In genomic region chr7:148698397-148699023, GRCh38 we compare ENCODE assay signal across 8 cellular contexts. TPM values are rescaled to one million over a fixed set of nuclear protein-coding genes. Genes with fewer than 3 reads are reported as not detected.
DNase-seq lines count a peak whose midpoint lies in the region; ATAC-seq, FAIRE-seq and TF ChIP-seq lines count a peak whose summit lies in the region.

Gene CUL1, plus strand, starts transcription at chr7:148698903. Its CDS starts 31,220 bp downstream, at chr7:148730123.

- H3K27ac Mint-ChIP-seq in T-helper 2 cell treated with Interferon-gamma antibody and Interleukin-4, amounts not matched to agents 5 μg/mL and 100 μg/mL, for 36 hours = peak within 1 kb of the TSS; percentile 88
- H3K27ac Mint-ChIP-seq in astrocyte (ENCODE audit: unreplicated experiment) = peak within 1 kb of the TSS; percentile 55

- peak within 1 kb of the TSS; percentile 89 for H3K4me2 ChIP-seq in astrocyte (ENCODE audit: low read length)
- H3K4me2 ChIP-seq in hepatocyte = peak within 1 kb of the TSS; percentile 89

- intact Hi-C loops in sciatic nerve (cut with DNase I) = no loop called here

- H3K79me2 ChIP-seq in astrocyte (ENCODE audit: insufficient read depth, low read length) (peaks cover 46% of the 10 kb centered on the region), hepatocyte (peaks cover 58% of the 10 kb centered on the region)

- peaks cover 38% of the 10 kb centered on the region for H4K20me1 ChIP-seq in astrocyte (ENCODE audit: insufficient read depth, low read length)
- peaks cover 39% of the 10 kb centered on the region for H4K20me1 ChIP-seq in hepatocyte (ENCODE audit: insufficient read depth, poor library complexity, severe bottlenecking)

- H3K4me3 ChIP-seq in HFF-Myc (replicated peaks; ENCODE audit: low read depth, low read length) = peak within 1 kb of the TSS; percentile 78
- peak within 1 kb of the TSS; percentile 75 for H3K4me3 ChIP-seq in NB4 (ENCODE audit: low read depth, low read length)
- H3K4me3 ChIP-seq in astrocyte (ENCODE audit: insufficient read depth, low read depth, low read length) = peak within 1 kb of the TSS; percentile 75
- H3K4me3 ChIP-seq in hepatocyte = peak within 1 kb of the TSS; percentile 90

- no peaks in the 10 kb centered on the region for H3K9me3 ChIP-seq in astrocyte (ENCODE audit: insufficient read depth, low read depth, low read length)
- no peaks in the 10 kb centered on the region for H3K9me3 ChIP-seq in hepatocyte (ENCODE audit: low read depth)

- TF ChIP-seq POLR2A in GM12891 (IDR thresholded peaks at IDR 0.05; ENCODE audit: low read depth, low read length) (0 out of 2 replicates have a peak, but pooled peaks have one; percentile 38), NB4 (IDR thresholded peaks at IDR 0.05; ENCODE audit: extremely low read depth, insufficient read length) (peak; percentile 56)

- H2AFZ ChIP-seq in astrocyte (ENCODE audit: low read depth, low read length) = peak within 1 kb of the TSS; percentile 52
- peak within 1 kb of the TSS; percentile 92 for H2AFZ ChIP-seq in hepatocyte

- peak; percentile 69 for DNase-seq in GM12891 (ENCODE audit: insufficient read length, low spot score)
- DNase-seq in HFF-Myc (ENCODE audit: extremely low read depth, low read depth) = no peak
- DNase-seq in NB4 (ENCODE audit: low read depth) = peak; percentile 93
- peak; percentile 83 for DNase-seq in T-helper 2 cell treated with Interferon-gamma antibody and Interleukin-4, amounts not matched to agents 5 μg/mL and 100 μg/mL, for 36 hours (ENCODE audit: low spot score)
- peak; percentile 46 for DNase-seq in astrocyte (ENCODE audit: low read depth)
- peak; percentile 91 for DNase-seq in hepatocyte (ENCODE audit: low spot score)
- peak; percentile 89 for DNase-seq in sciatic nerve (ENCODE audit: low spot score)
- DNase-seq in COLO829 (ENCODE audit: low spot score) = no peak

- no peaks in the 10 kb centered on the region for H3K9me2 ChIP-seq in hepatocyte (replicated peaks; ENCODE audit: insufficient read depth)

- FAIRE-seq in GM12891 (lab: Jason Lieb, UNC) (peak; percentile 74), astrocyte (lab: Jason Lieb, UNC) (no peak)

- H3K36me3 ChIP-seq in astrocyte (ENCODE audit: insufficient read depth, low read length) (no peaks in the 10 kb centered on the region), hepatocyte (replicated peaks; ENCODE audit: insufficient read depth, low read depth) (no peaks in the 10 kb centered on the region)

- TF ChIP-seq CTCF in HFF-Myc (IDR thresholded peaks at IDR 0.05; ENCODE audit: low read depth, low read length, missing control alignments) (no peak), NB4 (IDR thresholded peaks at IDR 0.05; ENCODE audit: low read depth, low read length) (no peak), astrocyte (IDR thresholded peaks at IDR 0.05; ENCODE audit: insufficient read depth, low read depth, low read length) (no peak), hepatocyte (IDR thresholded peaks at IDR 0.05; ENCODE audit: poor library complexity) (no peak)

- H3K9ac ChIP-seq in astrocyte (ENCODE audit: low read length) = peak within 1 kb of the TSS; percentile 90

- H3K27me3 Mint-ChIP-seq in T-helper 2 cell treated with Interferon-gamma antibody and Interleukin-4, amounts not matched to agents 5 μg/mL and 100 μg/mL, for 36 hours (ENCODE audit: low read depth) = no peaks in the 10 kb centered on the region
- no peaks in the 10 kb centered on the region for H3K27me3 Mint-ChIP-seq in astrocyte (ENCODE audit: low read depth, unreplicated experiment)

- H3K27me3 ChIP-seq in astrocyte (ENCODE audit: insufficient read depth, low read length) (no peaks in the 10 kb centered on the region), hepatocyte (no peaks in the 10 kb centered on the region)

- H3K4me3 Mint-ChIP-seq in T-helper 2 cell treated with Interferon-gamma antibody and Interleukin-4, amounts not matched to agents 5 μg/mL and 100 μg/mL, for 36 hours = peak within 1 kb of the TSS; percentile 87
- H3K4me3 Mint-ChIP-seq in astrocyte (ENCODE audit: unreplicated experiment) = peak within 1 kb of the TSS; percentile 94

- H3K4me1 ChIP-seq in astrocyte (ENCODE audit: insufficient read depth, low read length) (peaks cover 24% of the 10 kb centered on the region), hepatocyte (ENCODE audit: insufficient read depth) (peaks cover 19% of the 10 kb centered on the region)

- peak; percentile 83 for ATAC-seq in sciatic nerve

- H3K9me3 Mint-ChIP-seq in T-helper 2 cell treated with Interferon-gamma antibody and Interleukin-4, amounts not matched to agents 5 μg/mL and 100 μg/mL, for 36 hours = no peaks in the 10 kb centered on the region
- no peaks in the 10 kb centered on the region for H3K9me3 Mint-ChIP-seq in astrocyte (ENCODE audit: unreplicated experiment)

- 0% methylated on average over 22 of the region's 84 CpGs for WGBS in hepatocyte (ENCODE audit: low lambda C conversion rate, missing lambda C conversion rate)

- H3K36me3 Mint-ChIP-seq in T-helper 2 cell treated with Interferon-gamma antibody and Interleukin-4, amounts not matched to agents 5 μg/mL and 100 μg/mL, for 36 hours (ENCODE audit: low read depth) = peaks cover 3% of the 10 kb centered on the region
- no peaks in the 10 kb centered on the region for H3K36me3 Mint-ChIP-seq in astrocyte (ENCODE audit: low read depth, unreplicated experiment)

- H3K4me1 Mint-ChIP-seq in T-helper 2 cell treated with Interferon-gamma antibody and Interleukin-4, amounts not matched to agents 5 μg/mL and 100 μg/mL, for 36 hours (ENCODE audit: low read depth) = peaks cover 41% of the 10 kb centered on the region
- peaks cover 27% of the 10 kb centered on the region for H3K4me1 Mint-ChIP-seq in astrocyte (ENCODE audit: low read depth, unreplicated experiment)

- H3K27ac ChIP-seq in astrocyte (ENCODE audit: low read depth, low read length) (peak within 1 kb of the TSS; percentile 86), hepatocyte (peak within 1 kb of the TSS; percentile 100)

TF ChIP-seq in GM12891, 5 proteins besides CTCF, POLR2A, EP300 and RAD21:
- TF ChIP-seq PAX5 (IDR thresholded peaks at IDR 0.05; ENCODE audit: insufficient read depth, low read length, severe bottlenecking) (peak; percentile 14), POLR2AphosphoS5 (IDR thresholded peaks at IDR 0.05; ENCODE audit: low read depth, low read length) (peak; percentile 44; the same call in 1 of the 2 replicates), POU2F2 (IDR thresholded peaks at IDR 0.05; ENCODE audit: low read depth, low read length) (0 out of 2 replicates have a peak, but pooled peaks have one; percentile 8), SPI1 (IDR thresholded peaks at IDR 0.05; ENCODE audit: low read depth, low read length) (no peak), TAF1 (IDR thresholded peaks at IDR 0.05; ENCODE audit: low read depth, low read length) (0 out of 2 replicates have a peak, but pooled peaks have one; percentile 5)

RNA-seq across cellular contexts. Expression of gene CUL1, which starts in this region (rescaled TPM):
- 30.8 TPM for polyA plus RNA-seq in GM12891 (2012; ENCODE audit: low read depth, missing spikeins)
- total RNA-seq in astrocyte (56.3 and 60.2 TPM in 2 replicates), hepatocyte (64.2 and 68.4 TPM in 2 replicates), sciatic nerve (40.4 TPM)
- 55.3 and 56.7 TPM in 2 replicates for polyA plus RNA-seq in hepatocyte

Comparison
In these comparisons a context has a peak if more than half of its experiments do, and no peak if none do; other contexts are left out.
1. DNase-seq: peak in GM12891 (single experiment), NB4 (single experiment), T-helper 2 cell treated with Interferon-gamma antibody and Interleukin-4, amounts not matched to agents 5 μg/mL and 100 μg/mL, for 36 hours (single experiment), astrocyte (single experiment), hepatocyte (single experiment) and sciatic nerve (single experiment); none in HFF-Myc (single experiment) and COLO829 (single experiment).
2. Peak in every context shown above with its lines, with median percentiles within 50 percentile points of each other: H3K4me3 ChIP-seq.